Comparison of ENCODE assay signal across 8 cellular contexts in the genomic region with DNA sequence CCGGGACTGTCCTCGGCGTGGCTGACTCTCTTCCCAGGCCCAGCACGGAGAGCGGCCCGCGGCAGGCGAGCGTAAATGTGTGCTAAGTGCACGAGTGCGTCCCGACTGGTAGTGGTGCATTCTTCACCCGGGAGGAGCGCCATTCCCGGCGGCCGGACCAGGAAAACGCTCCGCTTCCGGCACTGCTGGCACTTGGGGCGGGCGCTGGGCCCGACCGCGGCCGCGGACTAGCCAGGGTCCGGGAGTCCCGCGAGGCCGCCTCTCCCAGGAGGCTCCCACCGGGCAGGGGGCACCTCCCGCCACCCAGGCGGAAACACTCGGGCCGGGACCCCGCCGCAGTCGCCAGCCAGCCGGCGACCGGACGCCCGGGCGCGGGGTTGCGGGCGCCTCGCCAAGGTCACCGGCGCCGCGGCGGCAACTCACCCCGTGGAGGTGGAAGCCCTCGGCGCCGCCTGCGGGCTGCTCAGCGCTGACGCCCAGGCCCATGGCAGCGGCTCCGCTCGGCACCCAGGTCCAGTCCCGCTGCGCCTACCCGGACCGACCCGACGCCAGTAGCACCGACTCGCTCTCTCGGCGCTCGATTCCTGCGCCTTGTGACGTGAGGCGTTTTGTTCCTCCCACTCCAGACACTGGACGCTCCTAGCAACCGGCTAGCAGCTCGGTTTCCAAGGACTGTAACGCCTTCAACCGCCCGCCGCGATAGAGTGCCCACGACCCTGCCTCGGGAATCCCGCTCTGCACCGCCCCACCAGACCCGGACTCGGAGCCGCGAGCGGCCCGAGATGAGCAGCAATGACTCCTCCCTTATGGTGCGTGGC. TPM values are rescaled to one million over a fixed set of nuclear protein-coding genes. Genes with fewer than 3 reads are reported as not detected.
DNase-seq lines count a peak whose midpoint lies in the region; ATAC-seq and TF ChIP-seq lines count a peak whose summit lies in the region.

A gene (minus strand): TSS at position 572 of the 818 bp plus-strand sequence. CDS start 86 bp downstream, at position 486.
A gene with protein sequence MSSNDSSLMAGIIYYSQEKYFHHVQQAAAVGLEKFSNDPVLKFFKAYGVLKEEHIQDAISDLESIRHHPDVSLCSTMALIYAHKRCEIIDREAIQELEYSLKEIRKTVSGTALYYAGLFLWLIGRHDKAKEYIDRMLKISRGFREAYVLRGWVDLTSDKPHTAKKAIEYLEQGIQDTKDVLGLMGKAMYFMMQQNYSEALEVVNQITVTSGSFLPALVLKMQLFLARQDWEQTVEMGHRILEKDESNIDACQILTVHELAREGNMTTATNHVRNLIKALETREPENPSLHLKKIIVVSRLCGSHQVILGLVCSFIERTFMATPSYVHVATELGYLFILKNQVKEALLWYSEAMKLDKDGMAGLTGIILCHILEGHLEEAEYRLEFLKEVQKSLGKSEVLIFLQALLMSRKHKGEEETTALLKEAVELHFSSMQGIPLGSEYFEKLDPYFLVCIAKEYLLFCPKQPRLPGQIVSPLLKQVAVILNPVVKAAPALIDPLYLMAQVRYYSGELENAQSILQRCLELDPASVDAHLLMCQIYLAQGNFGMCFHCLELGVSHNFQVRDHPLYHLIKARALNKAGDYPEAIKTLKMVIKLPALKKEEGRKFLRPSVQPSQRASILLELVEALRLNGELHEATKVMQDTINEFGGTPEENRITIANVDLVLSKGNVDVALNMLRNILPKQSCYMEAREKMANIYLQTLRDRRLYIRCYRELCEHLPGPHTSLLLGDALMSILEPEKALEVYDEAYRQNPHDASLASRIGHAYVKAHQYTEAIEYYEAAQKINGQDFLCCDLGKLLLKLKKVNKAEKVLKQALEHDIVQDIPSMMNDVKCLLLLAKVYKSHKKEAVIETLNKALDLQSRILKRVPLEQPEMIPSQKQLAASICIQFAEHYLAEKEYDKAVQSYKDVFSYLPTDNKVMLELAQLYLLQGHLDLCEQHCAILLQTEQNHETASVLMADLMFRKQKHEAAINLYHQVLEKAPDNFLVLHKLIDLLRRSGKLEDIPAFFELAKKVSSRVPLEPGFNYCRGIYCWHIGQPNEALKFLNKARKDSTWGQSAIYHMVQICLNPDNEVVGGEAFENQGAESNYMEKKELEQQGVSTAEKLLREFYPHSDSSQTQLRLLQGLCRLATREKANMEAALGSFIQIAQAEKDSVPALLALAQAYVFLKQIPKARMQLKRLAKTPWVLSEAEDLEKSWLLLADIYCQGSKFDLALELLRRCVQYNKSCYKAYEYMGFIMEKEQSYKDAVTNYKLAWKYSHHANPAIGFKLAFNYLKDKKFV (N-terminal part only) (plus strand): TSS at position 625 of the 818 bp plus-strand sequence. CDS start 158 bp downstream, at position 783.

- peak within 1 kb of the TSS; percentile 97 for H3K4me3 Mint-ChIP-seq in neural progenitor cell

- H3K9me3 ChIP-seq in neural progenitor cell (ENCODE audit: low read depth) = no peaks in the 10 kb centered on the region

- H3K4me1 ChIP-seq in foreskin keratinocyte = peaks cover 10% of the 10 kb centered on the region
- H3K4me1 ChIP-seq in neural progenitor cell = peaks cover 4% of the 10 kb centered on the region

- no peaks in the 10 kb centered on the region for H3K27me3 Mint-ChIP-seq in neural progenitor cell (ENCODE audit: insufficient read depth, low read depth)

- peaks cover 9% of the 10 kb centered on the region for H3K79me2 ChIP-seq in neural progenitor cell (ENCODE audit: low read depth)

- peak within 1 kb of the TSS; percentile 67 for H3K9ac ChIP-seq in neural progenitor cell

- peak within 1 kb of the TSS; percentile 87 for H3K4me2 ChIP-seq in neural progenitor cell

- H2AFZ ChIP-seq in neural progenitor cell (replicated peaks) = peak within 1 kb of the TSS; percentile 95

- TF ChIP-seq CTCF in foreskin keratinocyte (conservative IDR thresholded peaks at IDR 0.05) (no peak), neural progenitor cell (IDR thresholded peaks at IDR 0.05) (peak; percentile 1), subcutaneous adipose tissue (IDR thresholded peaks at IDR 0.05; ENCODE audit: low read depth) (no peak)

- H3K27me3 ChIP-seq in foreskin keratinocyte = no peaks in the 10 kb centered on the region
- H3K27me3 ChIP-seq in neural progenitor cell = peaks cover 7% of the 10 kb centered on the region

- H3K36me3 ChIP-seq in neural progenitor cell = no peaks in the 10 kb centered on the region

- H3K27ac ChIP-seq in foreskin keratinocyte (peak within 1 kb of the TSS; percentile 36), neural progenitor cell (no peak within 1 kb of the TSS)

- peak; percentile 48 for ATAC-seq in GM21576 (IDR thresholded peaks at IDR 0.05; ENCODE audit: unreplicated experiment)
- ATAC-seq in foreskin keratinocyte = peak; percentile 88

- H3K27ac Mint-ChIP-seq in neural progenitor cell = peak within 1 kb of the TSS; percentile 95

- H3K9me3 Mint-ChIP-seq in neural progenitor cell = no peaks in the 10 kb centered on the region

- DNase-seq in DMS79 (lab: John Stamatoyannopoulos, UW) = peak; percentile 39
- peak; percentile 59 for DNase-seq in KG1 (lab: John Stamatoyannopoulos, UW)
- peak; percentile 83 for DNase-seq in RPMI8226
- DNase-seq in activated gamma-delta T cell treated with anti-CD3 and anti-CD28 coated beads, Interleukin-2, amount 50 U/mL, for 16 hours (ENCODE audit: low read depth) = peak; percentile 37
- peak; percentile 44 to 72 for DNase-seq in foreskin keratinocyte
- peak; percentile 93 for DNase-seq in neural progenitor cell (ENCODE audit: low spot score)

- peak within 1 kb of the TSS; percentile 90 for H3K4me3 ChIP-seq in neural progenitor cell

- peaks cover 29% of the 10 kb centered on the region for H3K4me1 Mint-ChIP-seq in neural progenitor cell

- H3K36me3 Mint-ChIP-seq in neural progenitor cell = peaks cover 3% of the 10 kb centered on the region

- H3F3A ChIP-seq in neural progenitor cell (ENCODE audit: low read depth) = no peaks in the 10 kb centered on the region

- peaks cover 9% of the 10 kb centered on the region for H4K20me1 ChIP-seq in neural progenitor cell (ENCODE audit: low read depth)

RNA-seq across cellular contexts. Expression of the first gene that starts in this region (rescaled TPM):
- total RNA-seq in foreskin keratinocyte = 45.5 and 49.8 TPM in 2 replicates
- polyA plus RNA-seq in foreskin keratinocyte = 29.6 and 29.9 TPM in 2 replicates
- total RNA-seq in neural progenitor cell (ENCODE audit: low replicate concordance) = 18.0 and 38.5 TPM in 2 replicates
- total RNA-seq in subcutaneous adipose tissue = 10 to 100 TPM; 29.0 to 45.2 (median 34.4) TPM

RNA-seq across cellular contexts. Expression of the second gene that starts in this region (rescaled TPM):
- total RNA-seq in foreskin keratinocyte (1.4 TPM in 2 replicates), neural progenitor cell (ENCODE audit: low replicate concordance) (1.2 and 2.3 TPM in 2 replicates), subcutaneous adipose tissue (10 to 100 TPM in 1 of 4 donors, 1 to 10 TPM in 3; 3.3 to 11.1 (median 7.4) TPM)
- 0.80 and 1.3 TPM in 2 replicates for polyA plus RNA-seq in foreskin keratinocyte

Comparison
In these comparisons a context has a peak if more than half of its experiments do, and no peak if none do; other contexts are left out.
1. DNase-seq: peak in every context shown above with its lines; median percentile 93 in neural progenitor cell; 83 in RPMI8226; 59 in KG1; 58 in foreskin keratinocyte; 39 in DMS79; 37 in activated gamma-delta T cell treated with anti-CD3 and anti-CD28 coated beads, Interleukin-2, amount 50 U/mL, for 16 hours.